In genomic region chr9:129164246-129164930, GRCh38 we compare ENCODE assay signal across 1 cellular context.
TF ChIP-seq lines count a peak whose summit lies in the region.

No MANE protein-coding gene starts in this region.

TF ChIP-seq in HCT116, 20 proteins besides CTCF, POLR2A, EP300 and RAD21 (continued from another document):
- TF ChIP-seq YY1 (IDR thresholded peaks at IDR 0.05; ENCODE audit: extremely low read depth, insufficient replicate concordance, low read depth, low read length) (no peak), SRF (IDR thresholded peaks at IDR 0.05; ENCODE audit: low read depth) (no peak)
